In genomic region chr4:48003568-48003967, GRCh38 we compare ENCODE assay signal across 8 cellular contexts. TPM values are rescaled to one million over a fixed set of nuclear protein-coding genes. Genes with fewer than 3 reads are reported as not detected.
DNase-seq lines count a peak whose midpoint lies in the region; ATAC-seq, FAIRE-seq and TF ChIP-seq lines count a peak whose summit lies in the region.
"Not testable (repeated sequence)": the region's sequence is repeated elsewhere in the genome, so short reads cannot be mapped to it uniquely, and the experiment has no call there.

No MANE protein-coding gene starts in this region.

- not testable (repeated sequence) for H3K27me3 Mint-ChIP-seq in activated CD8-positive, alpha-beta memory T cell treated with anti-CD3 and anti-CD28 coated beads, Interleukin-2, amount 10 ng/mL, durations not matched to agents 7 days and 5 days; chondrocyte (ENCODE audit: low read depth)

- H3K27ac Mint-ChIP-seq in activated CD8-positive, alpha-beta memory T cell treated with anti-CD3 and anti-CD28 coated beads, Interleukin-2, amount 10 ng/mL, durations not matched to agents 7 days and 5 days; chondrocyte (ENCODE audit: unreplicated experiment): not testable (repeated sequence)

- intact Hi-C loops in right cardiac atrium (cut with DNase I), result loop anchor here in 2 of 4 donors (5.0 kb wide), 2 partner anchors 79 to 84 kb away; no protein-coding TSS in a partner anchor
- intact Hi-C loops in prostate gland (cut with DNase I), result not testable (repeated sequence)
- intact Hi-C loops in upper lobe of right lung (cut with DNase I), result loop anchor here (10.0 kb wide), 1 partner anchor 81 kb away; no protein-coding TSS in a partner anchor

- not testable (repeated sequence) for TF ChIP-seq POLR2A in prostate gland (IDR thresholded peaks at IDR 0.05)

- H3K4me1 Mint-ChIP-seq in activated CD8-positive, alpha-beta memory T cell treated with anti-CD3 and anti-CD28 coated beads, Interleukin-2, amount 10 ng/mL, durations not matched to agents 7 days and 5 days; chondrocyte (ENCODE audit: low read depth): not testable (repeated sequence)

- H3K4me1 ChIP-seq in right cardiac atrium (ENCODE audit: control insufficient read depth, insufficient read depth, low read length); prostate gland (replicated peaks); upper lobe of right lung: not testable (repeated sequence)

- TF ChIP-seq CTCF in chondrocyte (IDR thresholded peaks at IDR 0.05), result peak; percentile 74
- peak in 2 of 4 experiments; percentile 28 to 54 for TF ChIP-seq CTCF in prostate gland (IDR thresholded peaks at IDR 0.05)
- TF ChIP-seq CTCF in upper lobe of right lung (IDR thresholded peaks at IDR 0.05), result peak; percentile 61

- 53% methylated on average over 2 of the region's 2 CpGs for WGBS in right cardiac atrium
- WGBS in prostate gland, result 93% methylated on average over 2 of the region's 2 CpGs

- H3K4me3 Mint-ChIP-seq in activated CD8-positive, alpha-beta memory T cell treated with anti-CD3 and anti-CD28 coated beads, Interleukin-2, amount 10 ng/mL, durations not matched to agents 7 days and 5 days; chondrocyte (ENCODE audit: unreplicated experiment): not testable (repeated sequence)

- not testable (repeated sequence) for ATAC-seq in activated CD8-positive, alpha-beta memory T cell treated with anti-CD3 and anti-CD28 coated beads, Interleukin-2, amount 10 ng/mL, durations not matched to agents 7 days and 5 days; right cardiac atrium; upper lobe of right lung

- CTCF ChIA-PET in activated CD8-positive, alpha-beta memory T cell treated with anti-CD3 and anti-CD28 coated beads, Interleukin-2, amount 10 ng/mL, durations not matched to agents 7 days and 5 days (lab: Charles Lee), result interaction anchor here (1.5 to 1.9 kb wide), 3 partner anchors 15 to 136 kb away, joined by 4 to 11 read pairs (median 6); no protein-coding TSS in a partner anchor

- not testable (repeated sequence) for H3K36me3 ChIP-seq in prostate gland, upper lobe of right lung

- FAIRE-seq in RCC 7860 (lab: Jason Lieb, UNC), result not testable (repeated sequence)

- not testable (repeated sequence) for H3K9me3 ChIP-seq in right cardiac atrium (ENCODE audit: control insufficient read depth, low read length); prostate gland; upper lobe of right lung

- DNase-seq in ELR (ENCODE audit: low read depth) (peak; percentile 54), M059J (ENCODE audit: low read depth) (peak; percentile 51), RCC 7860 (ENCODE audit: low spot score) (peak; percentile 16), right cardiac atrium (peak in 2 of 3 donors; percentile 39 to 77), prostate gland (ENCODE audit: low spot score) (peak; percentile 14), upper lobe of right lung (peak; percentile 68)
- DNase-seq in activated CD8-positive, alpha-beta memory T cell treated with anti-CD3 and anti-CD28 coated beads, Interleukin-2, amount 10 ng/mL, durations not matched to agents 7 days and 5 days, result peak; percentile 52
- DNase-seq in chondrocyte (ENCODE audit: low spot score), result not testable (repeated sequence)

- H3K36me3 Mint-ChIP-seq in activated CD8-positive, alpha-beta memory T cell treated with anti-CD3 and anti-CD28 coated beads, Interleukin-2, amount 10 ng/mL, durations not matched to agents 7 days and 5 days; chondrocyte (ENCODE audit: low read depth): not testable (repeated sequence)

- H3K27me3 ChIP-seq in right cardiac atrium (ENCODE audit: control insufficient read depth, insufficient read depth); prostate gland (replicated peaks; ENCODE audit: insufficient read depth); upper lobe of right lung: not testable (repeated sequence)

- H3K27ac ChIP-seq in right cardiac atrium (ENCODE audit: low read length); prostate gland; upper lobe of right lung: not testable (repeated sequence)

- H3K4me3 ChIP-seq in right cardiac atrium (ENCODE audit: low read length); prostate gland; upper lobe of right lung: not testable (repeated sequence)

- H3K9me3 Mint-ChIP-seq in activated CD8-positive, alpha-beta memory T cell treated with anti-CD3 and anti-CD28 coated beads, Interleukin-2, amount 10 ng/mL, durations not matched to agents 7 days and 5 days (ENCODE audit: low read depth), result not testable (repeated sequence)
- peaks cover 16% of the 10 kb centered on the region for H3K9me3 Mint-ChIP-seq in chondrocyte (ENCODE audit: low read depth)

RNA-seq across cellular contexts. Expression of gene CNGA1, which starts 12.9 kb away (rescaled TPM):
- 0.32 TPM in 1 of 2 replicates, not detected in the other for total RNA-seq in M059J (2014; rRNA removed; shearing (Covaris generic))
- total RNA-seq in activated CD8-positive, alpha-beta memory T cell treated with anti-CD3 and anti-CD28 coated beads, Interleukin-2, amount 10 ng/mL, durations not matched to agents 7 days and 5 days, result not detected
- not detected in 3 replicates for total RNA-seq in chondrocyte
- total RNA-seq in right cardiac atrium, result under 1 TPM in 1 of 4 donors, not detected in 3; 0.42 TPM
- polyA plus RNA-seq in right cardiac atrium, result 0.48 TPM
- 1 to 10 TPM; 1.6 to 5.7 TPM for total RNA-seq in prostate gland
- not detected for total RNA-seq in upper lobe of right lung

RNA-seq across cellular contexts. Expression of gene NIPAL1, which starts 13.0 kb away (rescaled TPM):
- 3.3 and 4.6 TPM in 2 replicates for total RNA-seq in M059J (2014; rRNA removed; shearing (Covaris generic))
- 1 to 10 TPM in 1 of 2 experiments, under 1 TPM in 1; 0.35 to 1.4 TPM for total RNA-seq in activated CD8-positive, alpha-beta memory T cell treated with anti-CD3 and anti-CD28 coated beads, Interleukin-2, amount 10 ng/mL, durations not matched to agents 7 days and 5 days
- total RNA-seq in chondrocyte (0.32 to 0.59 TPM (median 0.48 TPM) in 3 replicates), right cardiac atrium (under 1 TPM; 0.23 to 0.92 (median 0.48) TPM), prostate gland (1 to 10 TPM; 5.4 to 5.6 TPM), upper lobe of right lung (2.0 TPM)
- 0.20 TPM for polyA plus RNA-seq in right cardiac atrium
